Comparison of ENCODE assay signal across 1 cellular context in genomic region chr3:170703121-170703588, GRCh38.
TF ChIP-seq lines count a peak whose summit lies in the region.

No MANE protein-coding gene starts in this region.

TF ChIP-seq in K562, 482 proteins besides CTCF, POLR2A, EP300 and RAD21 (continued from another document and continues in another):
- no peak for TF ChIP-seq ZNF318 (IDR thresholded peaks at IDR 0.05; ENCODE audit: borderline replicate concordance in 1 of 2, low read depth in 1 of 2)
- no peak for TF ChIP-seq SRSF9 (IDR thresholded peaks at IDR 0.05; ENCODE audit: borderline replicate concordance, low read depth, low read length)
- no peak for TF ChIP-seq PPARD (CRISPR knock-in tag; IDR thresholded peaks at IDR 0.05)
- TF ChIP-seq ZNF584 (CRISPR knock-in tag; IDR thresholded peaks at IDR 0.05; ENCODE audit: low read depth): no peak
- no peak for TF ChIP-seq CBX5 (IDR thresholded peaks at IDR 0.05; ENCODE audit: borderline replicate concordance, low read depth)
- no peak for TF ChIP-seq NR2C1 (IDR thresholded peaks at IDR 0.05)
- 0 out of 2 replicates have a peak, but pooled peaks have one; percentile 18 for TF ChIP-seq NR2C1 (tag; IDR thresholded peaks at IDR 0.05)
- TF ChIP-seq ZNF444 (CRISPR knock-in tag; IDR thresholded peaks at IDR 0.05): no peak
- no peak for TF ChIP-seq MIER1 (IDR thresholded peaks at IDR 0.05; ENCODE audit: low read depth)
- peak; percentile 61; the same call in 1 of the 2 replicates for TF ChIP-seq ATF7 (IDR thresholded peaks at IDR 0.05)
- no peak for TF ChIP-seq MXI1 (IDR thresholded peaks at IDR 0.05; ENCODE audit: low read depth, low read length)
- TF ChIP-seq SAP30 (IDR thresholded peaks at IDR 0.05; ENCODE audit: borderline replicate concordance, insufficient read depth, low read depth, low read length, poor library complexity, severe bottlenecking): no peak
- TF ChIP-seq IRF1 (CRISPR knock-in tag; IDR thresholded peaks at IDR 0.05; ENCODE audit: borderline replicate concordance): no peak
- no peak for TF ChIP-seq ZNF24 (IDR thresholded peaks at IDR 0.05)
- no peak for TF ChIP-seq ZNF668 (CRISPR knock-in tag; IDR thresholded peaks at IDR 0.05)
- TF ChIP-seq CBFA2T3 (IDR thresholded peaks at IDR 0.05): peak; percentile 95
- TF ChIP-seq IRF9 (tag; IDR thresholded peaks at IDR 0.05): no peak
- no peak for TF ChIP-seq TARDBP (IDR thresholded peaks at IDR 0.05)
- TF ChIP-seq, protein P1, sequence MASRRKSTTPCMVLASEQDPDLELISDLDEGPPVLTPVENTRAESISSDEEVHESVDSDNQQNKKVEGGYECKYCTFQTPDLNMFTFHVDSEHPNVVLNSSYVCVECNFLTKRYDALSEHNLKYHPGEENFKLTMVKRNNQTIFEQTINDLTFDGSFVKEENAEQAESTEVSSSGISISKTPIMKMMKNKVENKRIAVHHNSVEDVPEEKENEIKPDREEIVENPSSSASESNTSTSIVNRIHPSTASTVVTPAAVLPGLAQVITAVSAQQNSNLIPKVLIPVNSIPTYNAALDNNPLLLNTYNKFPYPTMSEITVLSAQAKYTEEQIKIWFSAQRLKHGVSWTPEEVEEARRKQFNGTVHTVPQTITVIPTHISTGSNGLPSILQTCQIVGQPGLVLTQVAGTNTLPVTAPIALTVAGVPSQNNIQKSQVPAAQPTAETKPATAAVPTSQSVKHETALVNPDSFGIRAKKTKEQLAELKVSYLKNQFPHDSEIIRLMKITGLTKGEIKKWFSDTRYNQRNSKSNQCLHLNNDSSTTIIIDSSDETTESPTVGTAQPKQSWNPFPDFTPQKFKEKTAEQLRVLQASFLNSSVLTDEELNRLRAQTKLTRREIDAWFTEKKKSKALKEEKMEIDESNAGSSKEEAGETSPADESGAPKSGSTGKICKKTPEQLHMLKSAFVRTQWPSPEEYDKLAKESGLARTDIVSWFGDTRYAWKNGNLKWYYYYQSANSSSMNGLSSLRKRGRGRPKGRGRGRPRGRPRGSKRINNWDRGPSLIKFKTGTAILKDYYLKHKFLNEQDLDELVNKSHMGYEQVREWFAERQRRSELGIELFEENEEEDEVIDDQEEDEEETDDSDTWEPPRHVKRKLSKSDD (conservative IDR thresholded peaks at IDR 0.05; ENCODE audit: low read length): no peak
- no peak for TF ChIP-seq HDAC6 (IDR thresholded peaks at IDR 0.05; ENCODE audit: low read depth, low read length)
- no peak for TF ChIP-seq ZNF224 (CRISPR knock-in tag; IDR thresholded peaks at IDR 0.05)
- no peak for TF ChIP-seq KDM5B (IDR thresholded peaks at IDR 0.05; ENCODE audit: insufficient replicate concordance, low read depth, low read length)
- TF ChIP-seq CAMTA2 (CRISPR knock-in tag; conservative IDR thresholded peaks at IDR 0.05): no peak
- no peak for TF ChIP-seq ZNF232 (CRISPR knock-in tag; IDR thresholded peaks at IDR 0.05)
- no peak for TF ChIP-seq MEF2D (tag; conservative IDR thresholded peaks at IDR 0.05; ENCODE audit: low read depth)
- peak; percentile 71; the same call in 1 of the 2 replicates for TF ChIP-seq ZBTB7A (IDR thresholded peaks at IDR 0.05; ENCODE audit: borderline replicate concordance, control insufficient read depth, low read depth, low read length)
- TF ChIP-seq CTCFL (IDR thresholded peaks at IDR 0.05; ENCODE audit: borderline replicate concordance, insufficient read depth, low read depth, low read length, poor library complexity, severe bottlenecking): no peak
- TF ChIP-seq RBM17 (IDR thresholded peaks at IDR 0.05; ENCODE audit: borderline replicate concordance, low read depth, low read length): no peak
- TF ChIP-seq ZC3H11A (IDR thresholded peaks at IDR 0.05; ENCODE audit: low read depth, low read length): no peak
- TF ChIP-seq HDAC3 (IDR thresholded peaks at IDR 0.05; ENCODE audit: borderline replicate concordance, partially characterized antibody): peak; percentile 49
- TF ChIP-seq ZNF445 (CRISPR knock-in tag; IDR thresholded peaks at IDR 0.05; ENCODE audit: low read depth): 0 out of 2 replicates have a peak, but pooled peaks have one; percentile 51
- TF ChIP-seq DIDO1 (tag; IDR thresholded peaks at IDR 0.05; ENCODE audit: low read depth): no peak
- no peak for TF ChIP-seq KLF10 (CRISPR knock-in tag; IDR thresholded peaks at IDR 0.05)
- no peak for TF ChIP-seq ZNF121 (CRISPR knock-in tag; conservative IDR thresholded peaks at IDR 0.05)
- TF ChIP-seq ZBTB26 (CRISPR knock-in tag; IDR thresholded peaks at IDR 0.05): no peak
- TF ChIP-seq ARID3A (IDR thresholded peaks at IDR 0.05; ENCODE audit: borderline replicate concordance, low read depth, low read length): peak; percentile 88
- TF ChIP-seq, protein P2, sequence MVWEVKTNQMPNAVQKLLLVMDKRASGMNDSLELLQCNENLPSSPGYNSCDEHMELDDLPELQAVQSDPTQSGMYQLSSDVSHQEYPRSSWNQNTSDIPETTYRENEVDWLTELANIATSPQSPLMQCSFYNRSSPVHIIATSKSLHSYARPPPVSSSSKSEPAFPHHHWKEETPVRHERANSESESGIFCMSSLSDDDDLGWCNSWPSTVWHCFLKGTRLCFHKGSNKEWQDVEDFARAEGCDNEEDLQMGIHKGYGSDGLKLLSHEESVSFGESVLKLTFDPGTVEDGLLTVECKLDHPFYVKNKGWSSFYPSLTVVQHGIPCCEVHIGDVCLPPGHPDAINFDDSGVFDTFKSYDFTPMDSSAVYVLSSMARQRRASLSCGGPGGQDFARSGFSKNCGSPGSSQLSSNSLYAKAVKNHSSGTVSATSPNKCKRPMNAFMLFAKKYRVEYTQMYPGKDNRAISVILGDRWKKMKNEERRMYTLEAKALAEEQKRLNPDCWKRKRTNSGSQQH (CRISPR knock-in tag; IDR thresholded peaks at IDR 0.05): no peak
- TF ChIP-seq, protein P3, sequence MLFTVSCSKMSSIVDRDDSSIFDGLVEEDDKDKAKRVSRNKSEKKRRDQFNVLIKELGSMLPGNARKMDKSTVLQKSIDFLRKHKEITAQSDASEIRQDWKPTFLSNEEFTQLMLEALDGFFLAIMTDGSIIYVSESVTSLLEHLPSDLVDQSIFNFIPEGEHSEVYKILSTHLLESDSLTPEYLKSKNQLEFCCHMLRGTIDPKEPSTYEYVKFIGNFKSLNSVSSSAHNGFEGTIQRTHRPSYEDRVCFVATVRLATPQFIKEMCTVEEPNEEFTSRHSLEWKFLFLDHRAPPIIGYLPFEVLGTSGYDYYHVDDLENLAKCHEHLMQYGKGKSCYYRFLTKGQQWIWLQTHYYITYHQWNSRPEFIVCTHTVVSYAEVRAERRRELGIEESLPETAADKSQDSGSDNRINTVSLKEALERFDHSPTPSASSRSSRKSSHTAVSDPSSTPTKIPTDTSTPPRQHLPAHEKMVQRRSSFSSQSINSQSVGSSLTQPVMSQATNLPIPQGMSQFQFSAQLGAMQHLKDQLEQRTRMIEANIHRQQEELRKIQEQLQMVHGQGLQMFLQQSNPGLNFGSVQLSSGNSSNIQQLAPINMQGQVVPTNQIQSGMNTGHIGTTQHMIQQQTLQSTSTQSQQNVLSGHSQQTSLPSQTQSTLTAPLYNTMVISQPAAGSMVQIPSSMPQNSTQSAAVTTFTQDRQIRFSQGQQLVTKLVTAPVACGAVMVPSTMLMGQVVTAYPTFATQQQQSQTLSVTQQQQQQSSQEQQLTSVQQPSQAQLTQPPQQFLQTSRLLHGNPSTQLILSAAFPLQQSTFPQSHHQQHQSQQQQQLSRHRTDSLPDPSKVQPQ (CRISPR knock-in tag; IDR thresholded peaks at IDR 0.05; ENCODE audit: borderline replicate concordance): 0 out of 2 replicates have a peak, but pooled peaks have one; percentile 37
- TF ChIP-seq PHB (CRISPR knock-in tag; IDR thresholded peaks at IDR 0.05): no peak
